In genomic region chr10:102611514-102612095, GRCh38 we compare ENCODE assay signal across 11 cellular contexts. TPM values are rescaled to one million over a fixed set of nuclear protein-coding genes. Genes with fewer than 3 reads are reported as not detected.
DNase-seq lines count a peak whose midpoint lies in the region; ATAC-seq and TF ChIP-seq lines count a peak whose summit lies in the region.
"Had no signal": no experiment of that assay in that cellular context is flagged by ENCODE, and none has a peak within 500 bp of the region (broad histone marks: within the 10 kb centered on the region; RNA-seq: fewer than 3 reads in every experiment).

No MANE protein-coding gene starts in this region.

- no peaks in the 10 kb centered on the region for H3K27me3 ChIP-seq in heart right ventricle
- H3K27me3 ChIP-seq in uterus: no peaks in the 10 kb centered on the region
- H3K27me3 ChIP-seq in MM.1S (replicated peaks; ENCODE audit: insufficient read depth, low read length): no peaks in the 10 kb centered on the region

- 60 to 75% methylated on average over 4 of the region's 4 CpGs for WGBS in heart right ventricle, 2 donors

- H3K9me3 Mint-ChIP-seq in activated naive CD4-positive, alpha-beta T cell treated with anti-CD3 and anti-CD28 coated beads, Interleukin-2, amount 50 U/mL, for 72 hours: no peaks in the 10 kb centered on the region
- H3K9me3 Mint-ChIP-seq: IgD-negative memory B cell, WTC11 had no signal

- ATAC-seq in heart right ventricle (no peak), Right ventricle myocardium superior (ENCODE audit: poor library complexity) (no peak)
- no peak for ATAC-seq in activated naive CD4-positive, alpha-beta T cell treated with anti-CD3 and anti-CD28 coated beads, Interleukin-2, amount 50 U/mL, for 72 hours
- ATAC-seq: WTC11 had no signal

- H3K27ac Mint-ChIP-seq in activated naive CD4-positive, alpha-beta T cell treated with anti-CD3 and anti-CD28 coated beads, Interleukin-2, amount 50 U/mL, for 72 hours: peak overlapping the region in 1 of 2 donors; percentile 13

- no peak overlapping the region for H2AFZ ChIP-seq in MM.1S (ENCODE audit: low read length)

- no peak for DNase-seq in heart right ventricle
- DNase-seq in Right ventricle myocardium superior: no peak
- DNase-seq in caudate nucleus (lab: John Stamatoyannopoulos, UW): peak in 3 of 61 donors; percentile 21 to 56 (median 38)
- peak; percentile 18 for DNase-seq in midbrain (lab: John Stamatoyannopoulos, UW)
- peak in 1 of 2 donors; percentile 46 for DNase-seq in uterus
- no peak for DNase-seq in MM.1S
- no peak for DNase-seq in SKM-1 treated with dmso at 0.1 percent for 144 hours (lab: John Stamatoyannopoulos, UW; ENCODE audit: unreplicated experiment)
- no peak for DNase-seq in activated naive CD4-positive, alpha-beta T cell treated with anti-CD3 and anti-CD28 coated beads, Interleukin-2, amount 50 U/mL, for 72 hours (ENCODE audit: low spot score in 2 of 2)
- DNase-seq: NCI-H2081 treated with DMSO at 0.1 percent for 48 hours had no signal

- H3K27ac ChIP-seq in heart right ventricle (peak overlapping the region in 6 of 10 donors; percentile 24 to 67 (median 39)), caudate nucleus (ENCODE audit: low read depth, low read length) (peak overlapping the region; percentile 72), uterus (peak overlapping the region; percentile 78 to 79), MM.1S (ENCODE audit: low read length) (no peak overlapping the region)

- H3K9me2 ChIP-seq in MM.1S (replicated peaks; ENCODE audit: insufficient read depth, low read length): no peaks in the 10 kb centered on the region

- TF ChIP-seq CTCF in heart right ventricle (IDR thresholded peaks at IDR 0.05) (no peak), uterus (IDR thresholded peaks at IDR 0.05) (no peak), MM.1S (IDR thresholded peaks at IDR 0.05; ENCODE audit: low read length) (no peak)

- no peaks in the 10 kb centered on the region for H3K79me2 ChIP-seq in MM.1S (ENCODE audit: low read length)

- no peaks in the 10 kb centered on the region for H3K9me3 ChIP-seq in heart right ventricle
- no peaks in the 10 kb centered on the region for H3K9me3 ChIP-seq in uterus
- H3K9me3 ChIP-seq in MM.1S (replicated peaks; ENCODE audit: insufficient read depth, low read length): no peaks in the 10 kb centered on the region

- no peak for TF ChIP-seq POLR2A in uterus (IDR thresholded peaks at IDR 0.05)

- no peak overlapping the region for H3K9ac ChIP-seq in MM.1S (ENCODE audit: low read length)

- H3K4me3 ChIP-seq in heart right ventricle (no peak overlapping the region), uterus (no peak overlapping the region), MM.1S (ENCODE audit: low read length) (no peak overlapping the region)

- no peaks in the 10 kb centered on the region for H3F3A ChIP-seq in MM.1S (ENCODE audit: insufficient read depth, low read length)

- H4K20me1 ChIP-seq in MM.1S (ENCODE audit: insufficient read depth, low read length): no peaks in the 10 kb centered on the region

- H3K4me1 ChIP-seq in heart right ventricle (peaks cover 6 to 68% (median 50%) of the 10 kb centered on the region in 9 donors), uterus (peaks cover 21% of the 10 kb centered on the region in 2 donors), MM.1S (ENCODE audit: low read length) (no peaks in the 10 kb centered on the region)

- no peak overlapping the region for H3K4me2 ChIP-seq in MM.1S (ENCODE audit: low read depth, low read length)

- intact Hi-C loops in heart right ventricle (cut with DNase I): no loop called here
- intact Hi-C loops in Right ventricle myocardium superior (cut with DNase I): no loop called here
- intact Hi-C loops in uterus (cut with DNase I; ENCODE audit: low total_unique reads): no loop called here

- no peaks in the 10 kb centered on the region for H3K36me3 Mint-ChIP-seq in activated naive CD4-positive, alpha-beta T cell treated with anti-CD3 and anti-CD28 coated beads, Interleukin-2, amount 50 U/mL, for 72 hours
- H3K36me3 Mint-ChIP-seq: IgD-negative memory B cell, WTC11 had no signal

- H3K36me3 ChIP-seq in heart right ventricle: peaks cover 0 to 23% (median 0%) of the 10 kb centered on the region in 9 donors
- no peaks in the 10 kb centered on the region for H3K36me3 ChIP-seq in uterus
- no peaks in the 10 kb centered on the region for H3K36me3 ChIP-seq in MM.1S (replicated peaks; ENCODE audit: insufficient read depth, low read length)

RNA-seq across cellular contexts. Expression of gene TRIM8, which starts 32.7 kb away (rescaled TPM):
- total RNA-seq in heart right ventricle (100 to 1,000 TPM in 4 of 10 donors, 10 to 100 TPM in 6; 82.6 to 147 (median 90.4) TPM), Right ventricle myocardium superior (103 TPM), uterus (100 to 1,000 TPM in 2 of 4 donors, 10 to 100 TPM in 2; 71.2 to 119 (median 102) TPM)
- 10 to 100 TPM; 27.9 to 67.0 TPM for polyA plus RNA-seq in heart right ventricle
- total RNA-seq in activated naive CD4-positive, alpha-beta T cell treated with anti-CD3 and anti-CD28 coated beads, Interleukin-2, amount 50 U/mL, for 72 hours: 10 to 100 TPM; 22.9 to 47.3 TPM
